8 cellular contexts compared by ENCODE assay signal in the genomic region with DNA sequence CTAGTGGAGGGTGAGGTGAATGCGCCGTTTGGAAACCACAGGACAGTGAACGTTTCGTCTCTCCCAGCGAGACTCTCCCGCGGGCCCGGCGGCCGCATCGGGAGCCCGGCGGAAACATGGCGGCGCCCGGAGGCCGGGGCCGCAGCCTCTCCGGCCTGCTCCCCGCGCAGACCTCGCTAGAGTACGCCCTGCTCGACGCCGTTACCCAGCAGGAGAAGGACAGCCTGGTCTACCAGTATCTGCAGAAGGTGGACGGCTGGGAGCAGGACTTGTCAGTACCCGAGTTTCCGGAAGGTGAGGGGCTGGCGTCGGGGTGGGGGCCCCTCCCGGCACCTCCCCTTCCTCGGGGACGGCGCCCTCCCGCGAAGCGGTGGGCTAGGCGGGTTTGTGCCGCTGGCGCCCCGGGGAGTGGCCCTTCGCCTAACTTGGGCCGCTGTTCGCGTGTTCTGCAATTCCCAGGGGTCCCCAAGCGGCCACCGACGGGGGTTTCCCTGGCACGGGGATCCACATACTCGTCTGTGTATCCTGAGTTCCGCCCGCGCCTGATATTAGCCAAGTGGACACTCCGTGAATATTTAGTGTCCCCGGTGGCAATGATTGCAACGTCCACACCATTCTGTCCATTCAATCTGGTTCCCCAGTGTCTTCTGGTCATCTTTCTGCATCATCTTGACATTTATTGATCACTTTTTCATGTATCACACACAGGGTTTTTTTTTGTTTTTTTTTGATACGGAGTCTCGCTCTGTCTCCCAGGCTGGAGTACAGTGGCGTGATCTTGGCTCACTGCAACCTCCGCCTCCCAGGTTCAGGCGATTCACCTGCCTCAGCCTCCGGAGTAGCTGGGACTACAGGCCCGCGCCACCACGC. TPM values are rescaled to one million over a fixed set of nuclear protein-coding genes. Genes with fewer than 3 reads are reported as not detected.
DNase-seq lines count a peak whose midpoint lies in the region; ATAC-seq and TF ChIP-seq lines count a peak whose summit lies in the region.

No MANE protein-coding gene starts in this region.

- H3K4me1 ChIP-seq in BE2C (no peaks in the 10 kb centered on the region), Peyer's patch (peaks cover 0 to 36% (median 2%) of the 10 kb centered on the region in 4 donors), transverse colon (peaks cover 16 to 62% (median 27%) of the 10 kb centered on the region in 4 donors)

- TF ChIP-seq EP300 in transverse colon (IDR thresholded peaks at IDR 0.05; ENCODE audit: low read depth) = no peak

- H3K9me3 ChIP-seq in BE2C (no peaks in the 10 kb centered on the region), Peyer's patch (no peaks in the 10 kb centered on the region), transverse colon (no peaks in the 10 kb centered on the region)

- H3K36me3 ChIP-seq in BE2C (peaks cover 12% of the 10 kb centered on the region; the same call in 1 of the 2 replicates), Peyer's patch (peaks cover 0 to 8% (median 0%) of the 10 kb centered on the region in 3 donors), transverse colon (peaks cover 0 to 17% (median under 1%) of the 10 kb centered on the region in 4 donors)

- peak overlapping the region; percentile 89 for H3K4me3 ChIP-seq in BE2C (ENCODE audit: low read depth, low read length)
- peak overlapping the region; percentile 86 to 88 (median 88) for H3K4me3 ChIP-seq in Peyer's patch
- peak overlapping the region; percentile 62 to 96 (median 92) for H3K4me3 ChIP-seq in transverse colon

- H3K27ac ChIP-seq in Peyer's patch (peak overlapping the region; percentile 80 to 89 (median 86)), transverse colon (peak overlapping the region; percentile 87 to 95 (median 94))

- H3K27me3 Mint-ChIP-seq in neural crest cell (ENCODE audit: low read depth) = no peaks in the 10 kb centered on the region

- H3K4me1 Mint-ChIP-seq in neural crest cell = peaks cover 59% of the 10 kb centered on the region

- intact Hi-C loops in transverse colon (cut with DNase I; ENCODE audit: low total_unique reads) = no loop called here

- in situ Hi-C loops in transverse colon (cut with MboI; ENCODE audit: low pct_ligation_motif_present in 1 of 4, low pct_unique_long_range_greater_than_20kb in 1 of 4, low sequenced_read_pairs in 3 of 4) = no loop called here

- DNase-seq in BE2C (peak; percentile 66), Peyer's patch (peak in 2 of 3 donors; percentile 69 to 77), foreskin melanocyte (peak; percentile 41), neural crest cell (ENCODE audit: low read depth, low spot score) (peak; percentile 53), transverse colon (peak; percentile 52)
- peak; percentile 14 for DNase-seq in activated gamma-delta T cell treated with anti-CD3 and anti-CD28 coated beads, Interleukin-2, amount 50 U/mL, for 16 hours (ENCODE audit: low read depth)

- H3K27ac Mint-ChIP-seq in neural crest cell (ENCODE audit: unreplicated experiment) = peak overlapping the region; percentile 99

- ATAC-seq in GM18868 (IDR thresholded peaks at IDR 0.05; ENCODE audit: unreplicated experiment) (peak; percentile 38), HG03066 (IDR thresholded peaks at IDR 0.05; ENCODE audit: low read depth, unreplicated experiment) (peak; percentile 36)

- TF ChIP-seq POLR2A in Peyer's patch (IDR thresholded peaks at IDR 0.05) (peak; percentile 24 to 28), transverse colon (IDR thresholded peaks at IDR 0.05) (peak; percentile 54)

- H3K4me3 Mint-ChIP-seq in neural crest cell = peak overlapping the region; percentile 98

- 3% methylated on average over 43 of the region's 66 CpGs; no CpG with 5 or more reads in 1 of the 2 donors for WGBS in transverse colon (ENCODE audit: low coverage in 1 of 2), 2 donors

- H3K27me3 ChIP-seq in BE2C = no peaks in the 10 kb centered on the region
- H3K27me3 ChIP-seq in Peyer's patch = no peaks in the 10 kb centered on the region
- no peaks in the 10 kb centered on the region for H3K27me3 ChIP-seq in transverse colon

- peaks cover 15% of the 10 kb centered on the region for H3K36me3 Mint-ChIP-seq in neural crest cell (ENCODE audit: low read depth)

- no peaks in the 10 kb centered on the region for H3K9me3 Mint-ChIP-seq in neural crest cell

- no peak for TF ChIP-seq CTCF in BE2C (IDR thresholded peaks at IDR 0.05; ENCODE audit: low read depth, low read length)
- peak in 3 of 6 experiments; percentile 16 to 26 (median 20) for TF ChIP-seq CTCF in Peyer's patch (IDR thresholded peaks at IDR 0.05)
- TF ChIP-seq CTCF in neural crest cell (conservative IDR thresholded peaks at IDR 0.05) = peak; percentile 35
- peak in 3 of 5 experiments; percentile 4 to 51 (median 20) for TF ChIP-seq CTCF in transverse colon (IDR thresholded peaks at IDR 0.05)

RNA-seq across cellular contexts. Expression of gene NHLRC2, which starts 0.5 kb away (rescaled TPM):
- polyA plus RNA-seq in BE2C (2012; ENCODE audit: insufficient read depth, insufficient read length, low read depth) = 4.0 TPM
- 100 to 1,000 TPM in 1 of 4 donors, 10 to 100 TPM in 3; 53.8 to 185 (median 70.1) TPM for total RNA-seq in Peyer's patch
- total RNA-seq in neural crest cell = 55.0 and 58.7 TPM in 2 replicates
- total RNA-seq in transverse colon = 100 to 1,000 TPM in 1 of 4 donors, 10 to 100 TPM in 3; 18.3 to 140 (median 45.8) TPM

RNA-seq across cellular contexts. Expression of gene DCLRE1A, which starts 1.1 kb away (rescaled TPM):
- polyA plus RNA-seq in BE2C (2012; ENCODE audit: insufficient read depth, insufficient read length, low read depth) = 12.1 TPM
- total RNA-seq in Peyer's patch (1 to 10 TPM; 4.0 to 7.7 (median 6.0) TPM), neural crest cell (19.2 and 19.4 TPM in 2 replicates), transverse colon (1 to 10 TPM; 1.9 to 4.6 (median 3.8) TPM)

Comparison
In these comparisons a context has a peak if more than half of its experiments do, and no peak if none do; other contexts are left out.
1. Peak in every context shown above with its lines: DNase-seq, ATAC-seq, H3K4me3 ChIP-seq and H3K27ac ChIP-seq.
2. DNase-seq: peak in every context shown above with its lines; median percentile 73 in Peyer's patch; 66 in BE2C; 53 in neural crest cell; 52 in transverse colon; 41 in foreskin melanocyte; 14 in activated gamma-delta T cell treated with anti-CD3 and anti-CD28 coated beads, Interleukin-2, amount 50 U/mL, for 16 hours.